ENCODE assay signal across 1 cellular context in the genomic region with DNA sequence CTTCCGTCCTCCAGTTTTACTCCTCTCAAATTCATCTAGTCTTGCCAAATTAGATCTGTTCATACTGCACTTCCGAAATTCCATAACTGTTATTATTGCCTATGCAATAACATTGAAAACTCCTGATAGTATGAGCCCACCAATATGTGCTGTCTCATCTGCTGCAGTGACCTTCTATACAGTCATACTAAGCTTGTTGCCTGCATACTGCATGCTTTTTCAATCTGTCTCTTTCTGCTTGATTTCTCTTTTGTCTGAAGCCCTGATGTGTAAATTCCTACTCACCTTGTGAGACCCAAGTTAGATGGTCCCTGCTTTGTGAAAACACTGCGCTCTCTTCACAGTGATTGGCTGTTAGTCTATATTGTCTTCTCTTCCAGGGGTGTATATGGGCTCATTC.
TF ChIP-seq lines count a peak whose summit lies in the region.

No MANE protein-coding gene starts in this region.

TF ChIP-seq in HepG2, 621 proteins besides CTCF, POLR2A, EP300 and RAD21:
- 0 out of 2 replicates have a peak, but pooled peaks have one; percentile 29 for TF ChIP-seq PHF21A (CRISPR knock-in tag; IDR thresholded peaks at IDR 0.05)
- TF ChIP-seq SALL1 (CRISPR knock-in tag; IDR thresholded peaks at IDR 0.05) = no peak
- TF ChIP-seq DNMT3B (CRISPR knock-in tag; conservative IDR thresholded peaks at IDR 0.05) = no peak
- no peak for TF ChIP-seq YEATS4 (CRISPR knock-in tag; IDR thresholded peaks at IDR 0.05; ENCODE audit: borderline replicate concordance)
- TF ChIP-seq, protein P1, sequence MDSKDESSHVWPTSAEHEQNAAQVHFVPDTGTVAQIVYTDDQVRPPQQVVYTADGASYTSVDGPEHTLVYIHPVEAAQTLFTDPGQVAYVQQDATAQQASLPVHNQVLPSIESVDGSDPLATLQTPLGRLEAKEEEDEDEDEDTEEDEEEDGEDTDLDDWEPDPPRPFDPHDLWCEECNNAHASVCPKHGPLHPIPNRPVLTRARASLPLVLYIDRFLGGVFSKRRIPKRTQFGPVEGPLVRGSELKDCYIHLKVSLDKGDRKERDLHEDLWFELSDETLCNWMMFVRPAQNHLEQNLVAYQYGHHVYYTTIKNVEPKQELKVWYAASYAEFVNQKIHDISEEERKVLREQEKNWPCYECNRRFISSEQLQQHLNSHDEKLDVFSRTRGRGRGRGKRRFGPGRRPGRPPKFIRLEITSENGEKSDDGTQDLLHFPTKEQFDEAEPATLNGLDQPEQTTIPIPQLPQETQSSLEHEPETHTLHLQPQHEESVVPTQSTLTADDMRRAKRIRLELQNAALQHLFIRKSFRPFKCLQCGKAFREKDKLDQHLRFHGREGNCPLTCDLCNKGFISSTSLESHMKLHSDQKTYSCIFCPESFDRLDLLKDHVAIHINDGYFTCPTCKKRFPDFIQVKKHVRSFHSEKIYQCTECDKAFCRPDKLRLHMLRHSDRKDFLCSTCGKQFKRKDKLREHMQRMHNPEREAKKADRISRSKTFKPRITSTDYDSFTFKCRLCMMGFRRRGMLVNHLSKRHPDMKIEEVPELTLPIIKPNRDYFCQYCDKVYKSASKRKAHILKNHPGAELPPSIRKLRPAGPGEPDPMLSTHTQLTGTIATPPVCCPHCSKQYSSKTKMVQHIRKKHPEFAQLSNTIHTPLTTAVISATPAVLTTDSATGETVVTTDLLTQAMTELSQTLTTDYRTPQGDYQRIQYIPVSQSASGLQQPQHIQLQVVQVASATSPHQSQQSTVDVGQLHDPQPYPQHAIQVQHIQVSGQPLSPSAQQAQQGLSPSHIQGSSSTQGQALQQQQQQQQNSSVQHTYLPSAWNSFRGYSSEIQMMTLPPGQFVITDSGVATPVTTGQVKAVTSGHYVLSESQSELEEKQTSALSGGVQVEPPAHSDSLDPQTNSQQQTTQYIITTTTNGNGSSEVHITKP (CRISPR knock-in tag; IDR thresholded peaks at IDR 0.05; ENCODE audit: low read depth) = no peak
- TF ChIP-seq ATF7 (IDR thresholded peaks at IDR 0.05) = no peak
- no peak for TF ChIP-seq ATF7 (CRISPR knock-in tag; IDR thresholded peaks at IDR 0.05)
- peak; percentile 28; the same call in 1 of the 2 replicates for TF ChIP-seq PHF20 (CRISPR knock-in tag; IDR thresholded peaks at IDR 0.05)
